Comparison of ENCODE assay signal across 2 cellular contexts in the genomic region with DNA sequence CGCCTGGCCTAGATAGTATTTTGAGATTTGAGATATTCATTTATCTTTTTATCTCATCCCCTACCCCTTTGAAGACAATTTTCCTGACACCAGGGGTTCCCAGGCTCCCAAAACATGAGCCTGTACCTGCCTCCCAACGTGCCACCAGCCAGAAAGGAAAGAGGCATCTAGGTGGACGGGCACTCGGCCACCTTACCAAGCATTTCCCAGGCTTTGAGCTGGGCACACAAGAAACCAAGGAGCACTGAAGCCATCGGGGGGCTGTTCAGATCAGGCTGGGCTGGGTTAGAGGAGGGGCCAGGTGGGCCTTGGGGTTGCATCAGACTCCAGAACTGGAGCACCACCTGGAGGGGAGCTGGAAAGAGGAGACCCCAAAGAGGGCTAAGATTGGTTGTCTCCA.
TF ChIP-seq lines count a peak whose summit lies in the region.

No MANE protein-coding gene starts in this region.

TF ChIP-seq in HepG2, 621 proteins besides CTCF, POLR2A, EP300 and RAD21:
- no peak for TF ChIP-seq JUN (CRISPR knock-in tag; IDR thresholded peaks at IDR 0.05)
- no peak for TF ChIP-seq ZNF383 (CRISPR knock-in tag; IDR thresholded peaks at IDR 0.05; ENCODE audit: borderline replicate concordance)
- TF ChIP-seq SNAI1 (CRISPR knock-in tag; IDR thresholded peaks at IDR 0.05; ENCODE audit: borderline replicate concordance) = no peak
- TF ChIP-seq ZNF563 (CRISPR knock-in tag; IDR thresholded peaks at IDR 0.05) = no peak
- TF ChIP-seq NFKB2 (CRISPR knock-in tag; IDR thresholded peaks at IDR 0.05; ENCODE audit: borderline replicate concordance) = no peak
- TF ChIP-seq, protein P1, sequence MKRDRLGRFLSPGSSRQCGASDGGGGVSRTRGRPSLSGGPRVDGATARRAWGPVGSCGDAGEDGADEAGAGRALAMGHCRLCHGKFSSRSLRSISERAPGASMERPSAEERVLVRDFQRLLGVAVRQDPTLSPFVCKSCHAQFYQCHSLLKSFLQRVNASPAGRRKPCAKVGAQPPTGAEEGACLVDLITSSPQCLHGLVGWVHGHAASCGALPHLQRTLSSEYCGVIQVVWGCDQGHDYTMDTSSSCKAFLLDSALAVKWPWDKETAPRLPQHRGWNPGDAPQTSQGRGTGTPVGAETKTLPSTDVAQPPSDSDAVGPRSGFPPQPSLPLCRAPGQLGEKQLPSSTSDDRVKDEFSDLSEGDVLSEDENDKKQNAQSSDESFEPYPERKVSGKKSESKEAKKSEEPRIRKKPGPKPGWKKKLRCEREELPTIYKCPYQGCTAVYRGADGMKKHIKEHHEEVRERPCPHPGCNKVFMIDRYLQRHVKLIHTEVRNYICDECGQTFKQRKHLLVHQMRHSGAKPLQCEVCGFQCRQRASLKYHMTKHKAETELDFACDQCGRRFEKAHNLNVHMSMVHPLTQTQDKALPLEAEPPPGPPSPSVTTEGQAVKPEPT (CRISPR knock-in tag; IDR thresholded peaks at IDR 0.05; ENCODE audit: low read depth) = no peak
- no peak for TF ChIP-seq ZNF569 (CRISPR knock-in tag; IDR thresholded peaks at IDR 0.05; ENCODE audit: borderline replicate concordance)
- no peak for TF ChIP-seq HNRNPK (IDR thresholded peaks at IDR 0.05; ENCODE audit: low read depth, low read length, poor library complexity, severe bottlenecking)
- TF ChIP-seq RFX5 (IDR thresholded peaks at IDR 0.05; ENCODE audit: low read depth, low read length) = no peak
- no peak for TF ChIP-seq POLR2G (IDR thresholded peaks at IDR 0.05; ENCODE audit: low read depth, low read length)
- TF ChIP-seq RXRA (CRISPR knock-in tag; IDR thresholded peaks at IDR 0.05) = no peak
- TF ChIP-seq PHB2 (IDR thresholded peaks at IDR 0.05; ENCODE audit: partially characterized antibody) = no peak
- no peak for TF ChIP-seq PAX8 (CRISPR knock-in tag; IDR thresholded peaks at IDR 0.05; ENCODE audit: borderline replicate concordance)
- TF ChIP-seq IRF2 (CRISPR knock-in tag; IDR thresholded peaks at IDR 0.05) = no peak
- TF ChIP-seq PAWR (CRISPR knock-in tag; IDR thresholded peaks at IDR 0.05; ENCODE audit: borderline replicate concordance) = no peak
TF ChIP-seq in HepG2: peak in this region for 0.

TF ChIP-seq in H1, 55 proteins besides CTCF, POLR2A, EP300 and RAD21:
- TF ChIP-seq TAF1 (IDR thresholded peaks at IDR 0.05; ENCODE audit: low read depth, low read length) = no peak
- no peak for TF ChIP-seq YY1 (IDR thresholded peaks at IDR 0.05; ENCODE audit: low read depth, low read length)
- no peak for TF ChIP-seq MAFK (IDR thresholded peaks at IDR 0.05; ENCODE audit: low read depth, low read length)
